ENCODE assay signal across 19 cellular contexts in genomic region chr10:44829426-44829825, GRCh38.
"Had no signal": no experiment of that assay in that cellular context is flagged by ENCODE, and none has a peak within 500 bp of the region (broad histone marks: within the 10 kb centered on the region; RNA-seq: fewer than 3 reads in every experiment).

No MANE protein-coding gene starts in this region.

- ATAC-seq: left colon; stimulated activated effector memory CD8-positive, alpha-beta T cell treated with anti-CD3 and anti-CD28 coated beads, Interleukin-12 subunit alpha, Interleukin-12 subunit beta, amount 100 ng/mL, for 72 hours had no signal

- H3K27ac ChIP-seq: dorsolateral prefrontal cortex, foreskin keratinocyte, parathyroid adenoma, prostate gland, tibial artery had no signal

- H3K36me3 Mint-ChIP-seq: naive B cell; stimulated activated effector memory CD8-positive, alpha-beta T cell treated with anti-CD3 and anti-CD28 coated beads, Interleukin-12 subunit alpha, Interleukin-12 subunit beta, amount 100 ng/mL, for 72 hours had no signal

- H3K27me3 ChIP-seq: dorsolateral prefrontal cortex, foreskin keratinocyte, tibial artery had no signal

- H3K79me2 ChIP-seq: parathyroid adenoma had no signal

- DNase-seq: cortex of kidney; dorsolateral prefrontal cortex; effector CD8-positive, alpha-beta T cell; left colon; left ventricle myocardium superior; mesendoderm; naive B cell; occipital lobe; stimulated activated CD4-positive, alpha-beta T cell treated with anti-CD3 and anti-CD28 coated beads, Interleukin-2, amount 100 ng/mL, for 48 hours; stimulated activated CD8-positive, alpha-beta memory T cell treated with anti-CD3 and anti-CD28 coated beads, Interleukin-4, amount 100 ng/mL, for 48 hours; tibial artery had no signal

- H3K9me3 Mint-ChIP-seq: naive B cell; stimulated activated effector memory CD8-positive, alpha-beta T cell treated with anti-CD3 and anti-CD28 coated beads, Interleukin-12 subunit alpha, Interleukin-12 subunit beta, amount 100 ng/mL, for 72 hours; stimulated activated naive CD8-positive, alpha-beta T cell treated with anti-CD3 and anti-CD28 coated beads, Interleukin-15, Interleukin-2, amounts not matched to agents 100 ng/mL and 50 ng/mL, for 24 hours had no signal

- H3K4me1 Mint-ChIP-seq: naive B cell; stimulated activated effector memory CD8-positive, alpha-beta T cell treated with anti-CD3 and anti-CD28 coated beads, Interleukin-12 subunit alpha, Interleukin-12 subunit beta, amount 100 ng/mL, for 72 hours had no signal

- H3K4me3 ChIP-seq: dorsolateral prefrontal cortex, lung, prostate gland, smooth muscle cell, tibial artery had no signal

- H3K4me2 ChIP-seq: smooth muscle cell had no signal

- H3K4me1 ChIP-seq: parathyroid adenoma, prostate gland had no signal

- H2AFZ ChIP-seq: parathyroid adenoma had no signal

- H3K36me3 ChIP-seq: prostate gland, tibial artery had no signal

- H3K4me3 Mint-ChIP-seq: naive B cell; nephron; stimulated activated effector memory CD8-positive, alpha-beta T cell treated with anti-CD3 and anti-CD28 coated beads, Interleukin-12 subunit alpha, Interleukin-12 subunit beta, amount 100 ng/mL, for 72 hours; stimulated activated naive CD8-positive, alpha-beta T cell treated with anti-CD3 and anti-CD28 coated beads, Interleukin-15, Interleukin-2, amounts not matched to agents 100 ng/mL and 50 ng/mL, for 24 hours had no signal

- H3K27ac Mint-ChIP-seq: naive B cell; stimulated activated effector memory CD8-positive, alpha-beta T cell treated with anti-CD3 and anti-CD28 coated beads, Interleukin-12 subunit alpha, Interleukin-12 subunit beta, amount 100 ng/mL, for 72 hours; stimulated activated naive CD8-positive, alpha-beta T cell treated with anti-CD3 and anti-CD28 coated beads, Interleukin-15, Interleukin-2, amounts not matched to agents 100 ng/mL and 50 ng/mL, for 24 hours had no signal

- H3K9ac ChIP-seq: parathyroid adenoma had no signal

- H3K9me3 ChIP-seq: prostate gland, tibial artery had no signal
